Comparison of ENCODE assay signal across 18 cellular contexts in the genomic region with DNA sequence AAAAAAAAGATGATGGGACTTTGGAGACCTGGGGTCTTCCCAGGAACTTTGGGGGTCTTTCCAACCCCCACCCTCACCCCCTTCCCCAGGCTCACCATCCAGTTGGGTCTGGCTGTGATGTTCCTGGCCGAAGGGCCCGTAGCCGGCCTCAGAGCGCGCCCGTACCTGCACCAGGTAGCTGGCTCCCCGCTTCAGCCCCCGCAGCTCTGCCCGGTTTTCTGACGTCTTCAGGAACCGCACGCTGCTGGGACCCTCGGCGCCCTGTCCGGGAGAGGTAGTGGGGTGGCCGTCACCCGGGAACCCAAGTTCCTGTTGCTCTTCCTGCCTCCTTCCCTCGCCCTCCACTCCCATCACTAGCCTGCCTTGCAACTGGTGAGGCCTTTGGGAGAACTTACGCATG. TPM values are rescaled to one million over a fixed set of nuclear protein-coding genes. Genes with fewer than 3 reads are reported as not detected.
DNase-seq lines count a peak whose midpoint lies in the region; ATAC-seq and TF ChIP-seq lines count a peak whose summit lies in the region.
"Had no signal": no experiment of that assay in that cellular context is flagged by ENCODE, and none has a peak within 500 bp of the region (broad histone marks: within the 10 kb centered on the region; RNA-seq: fewer than 3 reads in every experiment).

No MANE protein-coding gene starts in this region.

- H3K4ac ChIP-seq in neuronal stem cell (ENCODE audit: low read length), result no peak overlapping the region

- H3K27ac ChIP-seq in GM23338 (ENCODE audit: low read depth) (no peak overlapping the region), neuronal stem cell (replicated peaks; ENCODE audit: low read length) (no peak overlapping the region), OCI-LY7 (ENCODE audit: low read depth, low read length, poor library complexity, severe bottlenecking) (no peak overlapping the region), heart left ventricle (no peak overlapping the region)
- H3K27ac ChIP-seq: 22Rv1, A549, BLaER1 had no signal

- no peaks in the 10 kb centered on the region for H3K9me2 ChIP-seq in GM23338 (ENCODE audit: insufficient read depth)
- H3K9me2 ChIP-seq in OCI-LY7 (ENCODE audit: insufficient read depth, low read length), result no peaks in the 10 kb centered on the region

- H3K36me3 Mint-ChIP-seq in GM23338 (ENCODE audit: low read depth), result peaks cover 95% of the 10 kb centered on the region

- no peak overlapping the region for H3K9ac ChIP-seq in neuronal stem cell (ENCODE audit: low read depth, low read length, poor library complexity)
- H3K9ac ChIP-seq: BLaER1 had no signal

- no peak for TF ChIP-seq CTCF in GM23338 (conservative IDR thresholded peaks at IDR 0.05; ENCODE audit: low read depth in 2 of 2)
- no peak for TF ChIP-seq CTCF in OCI-LY7 (conservative IDR thresholded peaks at IDR 0.05; ENCODE audit: low read length)
- TF ChIP-seq CTCF in heart left ventricle (IDR thresholded peaks at IDR 0.05), result no peak

- no peaks in the 10 kb centered on the region for H3K4me1 ChIP-seq in GM23338 (ENCODE audit: insufficient read depth)
- H3K4me1 ChIP-seq in neuronal stem cell (ENCODE audit: control insufficient read depth in 2 of 2, insufficient read depth in 1 of 2, low read depth in 1 of 2, low read length in 2 of 2), result no peaks in the 10 kb centered on the region
- H3K4me1 ChIP-seq in OCI-LY7 (ENCODE audit: insufficient read depth, low read length, poor library complexity, severe bottlenecking), result no peaks in the 10 kb centered on the region
- peaks cover 0 to 5% (median 0%) of the 10 kb centered on the region in 12 donors for H3K4me1 ChIP-seq in heart left ventricle

- POLR2A ChIA-PET in OCI-LY7 (lab: Charles Lee), result no interaction called here

- H2AK5ac ChIP-seq in neuronal stem cell (ENCODE audit: low read depth, low read length), result no peak overlapping the region

- H3K23ac ChIP-seq in neuronal stem cell (ENCODE audit: low read depth, low read length, poor library complexity), result no peak overlapping the region

- no peak for TF ChIP-seq POLR2A in heart left ventricle (IDR thresholded peaks at IDR 0.05)

- peaks cover 13% of the 10 kb centered on the region; the same call in 1 of the 2 replicates for H3K79me2 ChIP-seq in GM23338 (replicated peaks; ENCODE audit: insufficient read depth)
- no peaks in the 10 kb centered on the region for H3K79me2 ChIP-seq in OCI-LY7 (ENCODE audit: insufficient read depth, low read depth, low read length)

- intact Hi-C loops in OCI-LY7 (cut with micrococcal nuclease; ENCODE audit: unreplicated experiment), result no loop called here
- intact Hi-C loops in heart left ventricle (cut with DNase I), result no loop called here

- H4K20me1 ChIP-seq in GM23338 (replicated peaks; ENCODE audit: insufficient read depth), result peaks cover 25% of the 10 kb centered on the region
- no peaks in the 10 kb centered on the region for H4K20me1 ChIP-seq in OCI-LY7 (ENCODE audit: insufficient read depth, low read length)
- H4K20me1 ChIP-seq: BLaER1 had no signal

- H3F3A ChIP-seq in GM23338 (replicated peaks; ENCODE audit: low read depth), result 0 out of 2 replicates have a peak, but pooled peaks cover 26% of the 10 kb centered on the region

- DNase-seq in AG20443 (ENCODE audit: low spot score) (peak; percentile 8), GM23338 (ENCODE audit: low spot score) (peak; percentile 0), iPS-NIHi11 (ENCODE audit: low spot score) (peak; percentile 11), neuronal stem cell (ENCODE audit: low spot score) (no peak), OCI-LY7 (ENCODE audit: low spot score) (no peak), NCI-H2029 treated with DMSO at 0.1 percent for 48 hours (lab: John Stamatoyannopoulos, UW) (no peak), heart left ventricle (no peak), LoVo (ENCODE audit: low spot score) (no peak)
- DNase-seq: CD8-positive, alpha-beta memory T cell; COR-L47; DMS153; DMS79; GDM1; GOT3; H9 had no signal

- no peak overlapping the region for H3K14ac ChIP-seq in neuronal stem cell (ENCODE audit: low read length)

- no peak for ATAC-seq in GM23338
- no peak for ATAC-seq in heart left ventricle
- ATAC-seq: A549 had no signal

- H3K4me3 Mint-ChIP-seq in GM23338, result no peak overlapping the region
- H3K4me3 Mint-ChIP-seq: CD8-positive, alpha-beta memory T cell; H9 had no signal

- no peak overlapping the region for H2BK12ac ChIP-seq in neuronal stem cell (ENCODE audit: low read length)

- H3K4me2 ChIP-seq in GM23338 (no peak overlapping the region), neuronal stem cell (ENCODE audit: insufficient read depth, low read length, poor library complexity, severe bottlenecking) (no peak overlapping the region), OCI-LY7 (ENCODE audit: low read length) (no peak overlapping the region)
- H3K4me2 ChIP-seq: A549, BLaER1 had no signal

- H3K79me1 ChIP-seq in neuronal stem cell (ENCODE audit: low read depth, low read length), result peaks cover 12% of the 10 kb centered on the region

- H4K91ac ChIP-seq in neuronal stem cell (ENCODE audit: low read depth, low read length, poor library complexity), result no peak overlapping the region

- peaks cover 0 to 1% of the 10 kb centered on the region in 2 donors for H3K9me3 ChIP-seq in neuronal stem cell (replicated peaks in 1 of 2; ENCODE audit: control insufficient read depth in 2 of 2, insufficient read depth in 1 of 2, low read depth in 1 of 2, low read length in 2 of 2)
- no peaks in the 10 kb centered on the region for H3K9me3 ChIP-seq in OCI-LY7 (ENCODE audit: low read length)
- no peaks in the 10 kb centered on the region for H3K9me3 ChIP-seq in heart left ventricle
- H3K9me3 ChIP-seq: A549, BLaER1 had no signal

- H2BK15ac ChIP-seq in neuronal stem cell (ENCODE audit: low read length), result no peak overlapping the region

- H3K36me3 ChIP-seq in GM23338 (ENCODE audit: insufficient read depth), result peaks cover 83% of the 10 kb centered on the region
- H3K36me3 ChIP-seq in neuronal stem cell (replicated peaks in 1 of 2; ENCODE audit: control insufficient read depth in 2 of 2, insufficient read depth in 2 of 2, low read length in 2 of 2), result peaks cover 62 to 95% of the 10 kb centered on the region in 2 donors
- no peaks in the 10 kb centered on the region for H3K36me3 ChIP-seq in OCI-LY7 (ENCODE audit: insufficient read depth, low read length)
- H3K36me3 ChIP-seq in heart left ventricle, result peaks cover 0 to 96% (median 88%) of the 10 kb centered on the region in 9 donors

- H3K9me3 Mint-ChIP-seq in GM23338, result no peaks in the 10 kb centered on the region
- H3K9me3 Mint-ChIP-seq: CD8-positive, alpha-beta memory T cell; H9 had no signal

- no TSS peak for BruUV-seq in OCI-LY7 (replicated peaks; lab: Mats Ljungman, UMichigan)

- peaks cover 10% of the 10 kb centered on the region for H3K27me3 Mint-ChIP-seq in GM23338 (ENCODE audit: insufficient read depth, low read depth, poor library complexity)
- H3K27me3 Mint-ChIP-seq: CD8-positive, alpha-beta memory T cell had no signal

- no peaks in the 10 kb centered on the region for H3K4me1 Mint-ChIP-seq in GM23338
- H3K4me1 Mint-ChIP-seq: CD8-positive, alpha-beta memory T cell; H9 had no signal

- H3K4me3 ChIP-seq in GM23338, result no peak overlapping the region
- H3K4me3 ChIP-seq in neuronal stem cell (ENCODE audit: low read length in 2 of 2), result no peak overlapping the region
- no peak overlapping the region for H3K4me3 ChIP-seq in OCI-LY7 (ENCODE audit: low read depth, low read length, poor library complexity, severe bottlenecking)
- no peak overlapping the region for H3K4me3 ChIP-seq in heart left ventricle
- H3K4me3 ChIP-seq: A549, BLaER1 had no signal

- WGBS in neuronal stem cell (ENCODE audit: extremely low coverage in 2 of 2, insufficient read length in 2 of 2, insufficient replicate concordance in 1 of 2), 2 donors, result no CpG with 5 or more reads among the region's 19 CpGs
- 93 to 96% (median 95%) methylated on average over 19 of the region's 19 CpGs for WGBS in heart left ventricle, 4 donors

- no peak overlapping the region for H4K8ac ChIP-seq in neuronal stem cell (ENCODE audit: low read depth, low read length)

- no peak overlapping the region for H2AFZ ChIP-seq in GM23338
- H2AFZ ChIP-seq in neuronal stem cell (ENCODE audit: low read length), result no peak overlapping the region
- H2AFZ ChIP-seq in OCI-LY7 (ENCODE audit: low read length), result no peak overlapping the region

- no peak overlapping the region for H3K27ac Mint-ChIP-seq in GM23338
- H3K27ac Mint-ChIP-seq: H9 had no signal

- H2BK5ac ChIP-seq in neuronal stem cell (ENCODE audit: low read length), result no peak overlapping the region

- H3K27me3 ChIP-seq in GM23338 (ENCODE audit: insufficient read depth), result no peaks in the 10 kb centered on the region
- H3K27me3 ChIP-seq in neuronal stem cell (ENCODE audit: control insufficient read depth in 3 of 3, insufficient read depth in 3 of 3, low read depth in 1 of 3, low read length in 3 of 3), result no peaks in the 10 kb centered on the region
- H3K27me3 ChIP-seq in heart left ventricle, result no peaks in the 10 kb centered on the region
- H3K27me3 ChIP-seq: BLaER1 had no signal

- no peak overlapping the region for H2BK120ac ChIP-seq in neuronal stem cell (ENCODE audit: low read depth, low read length)

- peak overlapping the region; percentile 28 for H3K18ac ChIP-seq in neuronal stem cell (ENCODE audit: low read length)

- CTCF ChIA-PET in OCI-LY7 (lab: Charles Lee; ENCODE audit: unreplicated experiment), result no interaction called here

RNA-seq across cellular contexts. Expression of a gene that starts 10.2 kb away (rescaled TPM):
- 145 and 164 TPM in 2 replicates for total RNA-seq in GM23338 (2014; rRNA removed; shearing (Covaris generic))
- polyA plus RNA-seq in GM23338 (2016; fragmentation: Nextera tagmentation; extraction: Ambion mirVana), result 22.6 and 23.3 TPM in 2 replicates
- polyA plus RNA-seq in neuronal stem cell (2013, experiment 1 of 2), result 55.9 TPM
- 55.0 TPM for polyA plus RNA-seq in neuronal stem cell (2013, experiment 2 of 2)
- 4.2 and 5.6 TPM in 2 replicates for total RNA-seq in OCI-LY7 (2014; rRNA removed; shearing (Covaris generic))
- 7.3 and 8.0 TPM in 2 replicates for total RNA-seq in OCI-LY7 (2022)
- 10 to 100 TPM; 18.0 to 76.2 (median 21.4) TPM for total RNA-seq in heart left ventricle
- polyA plus RNA-seq in heart left ventricle, result 10 to 100 TPM; 10.7 to 35.2 TPM
- polyA plus RNA-seq: CD8-positive, alpha-beta memory T cell had no signal

RNA-seq across cellular contexts. Expression of a gene that starts 35.4 kb away (rescaled TPM):
- 32.3 and 39.9 TPM in 2 replicates for total RNA-seq in GM23338 (2014; rRNA removed; shearing (Covaris generic))
- 9.7 and 10.3 TPM in 2 replicates for polyA plus RNA-seq in GM23338 (2016; fragmentation: Nextera tagmentation; extraction: Ambion mirVana)
- 11.0 TPM for polyA plus RNA-seq in neuronal stem cell (2013, experiment 1 of 2)
- polyA plus RNA-seq in neuronal stem cell (2013, experiment 2 of 2), result 9.5 TPM
- total RNA-seq in OCI-LY7 (2014; rRNA removed; shearing (Covaris generic)), result 15.7 and 17.0 TPM in 2 replicates
- total RNA-seq in OCI-LY7 (2022), result 21.1 and 25.6 TPM in 2 replicates
- 10 to 100 TPM in 1 of 9 donors, 1 to 10 TPM in 8; 4.6 to 23.6 (median 7.0) TPM for total RNA-seq in heart left ventricle
- polyA plus RNA-seq in heart left ventricle, result 10 to 100 TPM in 1 of 2 donors, 1 to 10 TPM in 1; 6.4 to 10.5 TPM

RNA-seq across cellular contexts. Expression of a gene that starts 50.1 kb away (rescaled TPM):
- 106 and 112 TPM in 2 replicates for total RNA-seq in GM23338 (2014; rRNA removed; shearing (Covaris generic))
- polyA plus RNA-seq in GM23338 (2016; fragmentation: Nextera tagmentation; extraction: Ambion mirVana), result 44.6 and 45.0 TPM in 2 replicates
- 34.6 TPM for polyA plus RNA-seq in neuronal stem cell (2013, experiment 1 of 2)
- 35.8 TPM for polyA plus RNA-seq in neuronal stem cell (2013, experiment 2 of 2)
- total RNA-seq in OCI-LY7 (2014; rRNA removed; shearing (Covaris generic)), result 2.2 and 3.3 TPM in 2 replicates
- total RNA-seq in OCI-LY7 (2022), result 1.8 and 3.1 TPM in 2 replicates
- 10 to 100 TPM in 8 of 9 donors, 1 to 10 TPM in 1; 9.2 to 37.3 (median 17.1) TPM for total RNA-seq in heart left ventricle
- polyA plus RNA-seq in heart left ventricle, result 10 to 100 TPM; 10.6 to 23.1 TPM

RNA-seq across cellular contexts. Expression of a gene that starts 57.8 kb away (rescaled TPM):
- 98.3 and 113 TPM in 2 replicates for total RNA-seq in GM23338 (2014; rRNA removed; shearing (Covaris generic))
- 125 and 140 TPM in 2 replicates for polyA plus RNA-seq in GM23338 (2016; fragmentation: Nextera tagmentation; extraction: Ambion mirVana)
- polyA plus RNA-seq in neuronal stem cell (2013, experiment 1 of 2), result 97.6 TPM
- polyA plus RNA-seq in neuronal stem cell (2013, experiment 2 of 2), result 99.4 TPM
- 154 and 174 TPM in 2 replicates for total RNA-seq in OCI-LY7 (2014; rRNA removed; shearing (Covaris generic))
- 247 and 264 TPM in 2 replicates for total RNA-seq in OCI-LY7 (2022)
- total RNA-seq in heart left ventricle, result 10 to 100 TPM; 31.0 to 62.2 (median 49.5) TPM
- 10 to 100 TPM; 38.0 to 49.7 TPM for polyA plus RNA-seq in heart left ventricle

Comparison
In these comparisons a context has a peak if more than half of its experiments do, and no peak if none do; other contexts are left out.
1. DNase-seq: peak in AG20443 (single experiment), GM23338 (single experiment) and iPS-NIHi11 (single experiment); none in neuronal stem cell (single experiment), OCI-LY7 (single experiment), NCI-H2029 treated with DMSO at 0.1 percent for 48 hours (single experiment), heart left ventricle (0 of 5) and LoVo (single experiment).